1 cellular context compared by ENCODE assay signal in genomic region chr2:38115216-38116012, GRCh38.
TF ChIP-seq lines count a peak whose summit lies in the region.

No MANE protein-coding gene starts in this region.

TF ChIP-seq in SK-N-SH, 30 proteins besides CTCF, POLR2A, EP300 and RAD21 (continued from another document):
- TF ChIP-seq ELF1 (IDR thresholded peaks at IDR 0.05) (no peak), JUND (IDR thresholded peaks at IDR 0.05) (no peak), TAF1 (IDR thresholded peaks at IDR 0.05; ENCODE audit: borderline replicate concordance, low read depth, low read length) (no peak), EZH2phosphoT487 (IDR thresholded peaks at IDR 0.05; ENCODE audit: borderline replicate concordance, low read depth) (no peak), NRF1 (IDR thresholded peaks at IDR 0.05; ENCODE audit: low read depth, low read length) (no peak), RFX5 (IDR thresholded peaks at IDR 0.05; ENCODE audit: low read length) (0 out of 2 replicates have a peak, but pooled peaks have one; percentile 54), USF2 (IDR thresholded peaks at IDR 0.05; ENCODE audit: borderline replicate concordance, low read depth, low read length) (no peak), SMC3 (IDR thresholded peaks at IDR 0.05; ENCODE audit: low read depth, low read length) (peak; percentile 92), CHD2 (IDR thresholded peaks at IDR 0.05; ENCODE audit: low read length, partially characterized antibody) (peak; percentile 50), FOXM1 (IDR thresholded peaks at IDR 0.05; ENCODE audit: low read depth) (no peak)
